9 cellular contexts compared by ENCODE assay signal in the genomic region with DNA sequence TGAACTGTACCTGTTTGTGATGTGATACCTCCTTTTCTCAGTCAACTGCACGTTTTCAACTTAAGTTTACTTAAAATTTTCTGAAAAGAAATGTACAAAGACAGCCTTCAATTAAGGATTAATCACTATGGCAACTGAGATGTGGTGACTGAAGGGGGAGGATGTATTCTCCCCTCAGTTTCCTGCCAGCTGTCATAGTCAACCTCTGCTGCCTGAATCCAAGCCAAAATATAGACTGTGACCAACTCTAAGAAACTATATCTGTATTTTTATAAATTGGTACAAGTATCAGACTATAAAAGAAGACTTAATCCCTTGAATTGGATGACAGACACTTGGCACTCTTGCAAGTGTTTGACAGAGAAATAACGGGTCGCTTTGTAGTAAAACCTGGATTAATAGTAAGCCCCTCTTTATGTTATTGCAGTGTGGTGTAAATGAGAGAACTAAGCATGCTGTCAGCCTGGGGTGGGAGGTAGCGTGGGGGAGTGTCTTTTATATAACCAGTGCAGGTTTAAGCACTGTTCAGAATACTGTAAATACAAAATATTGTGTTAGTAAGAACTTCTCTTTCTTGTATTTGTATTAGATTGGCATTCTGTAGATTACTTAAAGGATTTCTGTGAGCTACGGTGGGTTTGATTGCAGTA.
DNase-seq lines count a peak whose midpoint lies in the region; ATAC-seq lines count a peak whose summit lies in the region.
"Had no signal": no experiment of that assay in that cellular context is flagged by ENCODE, and none has a peak within 500 bp of the region (broad histone marks: within the 10 kb centered on the region; RNA-seq: fewer than 3 reads in every experiment).

No MANE protein-coding gene starts in this region.

- peaks cover 38% of the 10 kb centered on the region for H3K4me1 Mint-ChIP-seq in activated T-cell treated with anti-CD3 and anti-CD28 coated beads, Interleukin-2, amount 50 U/mL, for 24 hours (ENCODE audit: low read depth)

- peaks cover 19% of the 10 kb centered on the region for H3K4me1 ChIP-seq in HAP-1
- H3K4me1 ChIP-seq in ectodermal cell (ENCODE audit: control insufficient read depth, insufficient read depth, low read length) = peaks cover 13% of the 10 kb centered on the region

- H3K36me3 ChIP-seq in HAP-1 (replicated peaks) = peaks cover 7% of the 10 kb centered on the region
- H3K36me3 ChIP-seq in ectodermal cell (ENCODE audit: control insufficient read depth, insufficient read depth, low read length) = no peaks in the 10 kb centered on the region

- peak overlapping the region; percentile 27 for H3K27ac ChIP-seq in ectodermal cell (ENCODE audit: insufficient read depth, low read depth, low read length, poor library complexity, severe bottlenecking)

- H3K27me3 Mint-ChIP-seq in activated T-cell treated with anti-CD3 and anti-CD28 coated beads, Interleukin-2, amount 50 U/mL, for 24 hours = no peaks in the 10 kb centered on the region

- ATAC-seq in HG03571 (IDR thresholded peaks at IDR 0.05; ENCODE audit: unreplicated experiment) (no peak), left lobe of liver (no peak)

- H3K4me3 Mint-ChIP-seq in activated T-cell treated with anti-CD3 and anti-CD28 coated beads, Interleukin-2, amount 50 U/mL, for 24 hours = no peak overlapping the region

- H3K4me3 ChIP-seq in HAP-1 = no peak overlapping the region
- no peak overlapping the region for H3K4me3 ChIP-seq in ectodermal cell (ENCODE audit: insufficient read depth, low read depth, low read length)

- H3K9me3 Mint-ChIP-seq in activated T-cell treated with anti-CD3 and anti-CD28 coated beads, Interleukin-2, amount 50 U/mL, for 24 hours = peaks cover 2% of the 10 kb centered on the region

- in situ Hi-C loops in HAP-1 (cut with MboI; ENCODE audit: low sequenced_read_pairs) = no loop called here

- no peak overlapping the region for H3K27ac Mint-ChIP-seq in activated T-cell treated with anti-CD3 and anti-CD28 coated beads, Interleukin-2, amount 50 U/mL, for 24 hours

- no peaks in the 10 kb centered on the region for H3K9me3 ChIP-seq in HAP-1
- no peaks in the 10 kb centered on the region for H3K9me3 ChIP-seq in ectodermal cell (ENCODE audit: control insufficient read depth, low read length)
- H3K9me3 ChIP-seq: Caco-2 had no signal

- WGBS in ectodermal cell, 2 experiments = 84 to 88% methylated on average over 4 of the region's 5 CpGs

- peak; percentile 27 for DNase-seq in Ammon's horn (ENCODE audit: low spot score)
- DNase-seq in HAP-1 (ENCODE audit: low spot score in 2 of 2) = peak; percentile 70 to 93
- peak; percentile 91 for DNase-seq in NCI-H82 (lab: John Stamatoyannopoulos, UW)
- no peak for DNase-seq in H4 (ENCODE audit: low spot score)
- no peak for DNase-seq in left lobe of liver (ENCODE audit: low spot score)
- no peak for DNase-seq in activated T-cell treated with anti-CD3 and anti-CD28 coated beads, Interleukin-2, amount 50 U/mL, for 24 hours
- DNase-seq: Caco-2 had no signal

- H3K36me3 Mint-ChIP-seq in activated T-cell treated with anti-CD3 and anti-CD28 coated beads, Interleukin-2, amount 50 U/mL, for 24 hours (ENCODE audit: low read depth) = peaks cover 70% of the 10 kb centered on the region

- H3K27me3 ChIP-seq in HAP-1 (ENCODE audit: low read depth) (no peaks in the 10 kb centered on the region), ectodermal cell (ENCODE audit: control insufficient read depth, insufficient read depth, low read length, poor library complexity, severe bottlenecking) (no peaks in the 10 kb centered on the region)

Comparison
In these comparisons a context has a peak if more than half of its experiments do, and no peak if none do; other contexts are left out.
1. DNase-seq: peak in Ammon's horn (single experiment), HAP-1 (2 of 2) and NCI-H82 (single experiment); none in H4 (single experiment), left lobe of liver (single experiment) and activated T-cell treated with anti-CD3 and anti-CD28 coated beads, Interleukin-2, amount 50 U/mL, for 24 hours (single experiment).